In genomic region chr6:136822379-136823127, GRCh38 we compare ENCODE assay signal across 8 cellular contexts. TPM values are rescaled to one million over a fixed set of nuclear protein-coding genes. Genes with fewer than 3 reads are reported as not detected.
A peak's percentile ranks its signal among the peaks of the same experiment; 100 is the strongest.
DNase-seq lines count a peak whose midpoint lies in the region; ATAC-seq and TF ChIP-seq lines count a peak whose summit lies in the region.

A gene with protein sequence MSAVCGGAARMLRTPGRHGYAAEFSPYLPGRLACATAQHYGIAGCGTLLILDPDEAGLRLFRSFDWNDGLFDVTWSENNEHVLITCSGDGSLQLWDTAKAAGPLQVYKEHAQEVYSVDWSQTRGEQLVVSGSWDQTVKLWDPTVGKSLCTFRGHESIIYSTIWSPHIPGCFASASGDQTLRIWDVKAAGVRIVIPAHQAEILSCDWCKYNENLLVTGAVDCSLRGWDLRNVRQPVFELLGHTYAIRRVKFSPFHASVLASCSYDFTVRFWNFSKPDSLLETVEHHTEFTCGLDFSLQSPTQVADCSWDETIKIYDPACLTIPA (plus strand): TSS chr6:136822592. CDS start chr6:136822666, 74 bp downstream.

- peaks cover 24% of the 10 kb centered on the region for H3K4me1 Mint-ChIP-seq in activated CD4-positive, alpha-beta T cell treated with anti-CD3 and anti-CD28 coated beads for 36 hours

- intact Hi-C loops in activated CD4-positive, alpha-beta T cell treated with anti-CD3 and anti-CD28 coated beads for 36 hours (cut with DNase I, micrococcal nuclease), result loop anchor here (1.0 to 2.0 kb wide), 10 partner anchors 30 to 1950 kb away; partner anchors contain the start of genes MAP3K5 (in 2 of the 2), CCDC28A (in 1 of the 2), IFNGR1 (in 1 of the 2) and MTFR2 (in 1 of the 2)

- peak; percentile 77 for TF ChIP-seq CTCF in BJ (IDR thresholded peaks at IDR 0.05; ENCODE audit: insufficient read depth, low read depth, low read length)

- peak within 1 kb of the TSS; percentile 82 for H3K4me3 Mint-ChIP-seq in activated CD4-positive, alpha-beta T cell treated with anti-CD3 and anti-CD28 coated beads for 36 hours

- H3K27me3 Mint-ChIP-seq in activated CD4-positive, alpha-beta T cell treated with anti-CD3 and anti-CD28 coated beads for 36 hours, result no peaks in the 10 kb centered on the region

- H3K36me3 Mint-ChIP-seq in activated CD4-positive, alpha-beta T cell treated with anti-CD3 and anti-CD28 coated beads for 36 hours (ENCODE audit: low read depth), result peaks cover 27% of the 10 kb centered on the region

- peak; percentile 96 for ATAC-seq in HG03432 (IDR thresholded peaks at IDR 0.05; ENCODE audit: unreplicated experiment)
- ATAC-seq in activated CD4-positive, alpha-beta T cell treated with anti-CD3 and anti-CD28 coated beads for 36 hours, result peak; percentile 95

- no peaks in the 10 kb centered on the region for H3K27me3 ChIP-seq in BJ (ENCODE audit: control insufficient read depth, insufficient read depth, low read length)

- H3K27ac ChIP-seq in cingulate gyrus (ENCODE audit: low read depth, low read length), result peak within 1 kb of the TSS; percentile 66

- peak within 1 kb of the TSS; percentile 48 for H3K4me3 ChIP-seq in BJ (ENCODE audit: low read depth, low read length)

- H3K27ac Mint-ChIP-seq in activated CD4-positive, alpha-beta T cell treated with anti-CD3 and anti-CD28 coated beads for 36 hours, result peak within 1 kb of the TSS; percentile 94

- peak; percentile 84 for TF ChIP-seq POLR2A in GM19193 (IDR thresholded peaks at IDR 0.05; ENCODE audit: extremely low read depth, insufficient read depth, insufficient read length)

- CTCF ChIA-PET in BJ (lab: Yijun Ruan, JAX), result interaction anchor here (0.7 to 2.2 kb wide), 7 partner anchors 11 to 205 kb away, joined by 3 to 6 read pairs (median 3); partner anchors contain the start of gene MAP3K5
- CTCF ChIA-PET in activated CD4-positive, alpha-beta T cell treated with anti-CD3 and anti-CD28 coated beads for 36 hours (lab: Charles Lee), result interaction anchor here (1.0 to 3.0 kb wide), 8 partner anchors 15 to 229 kb away, joined by 3 to 22 read pairs (median 4); partner anchors contain the start of gene MAP3K5

- DNase-seq in BJ (ENCODE audit: low read depth) (peak; percentile 48), NCI-H446 treated with DMSO at 0.1 percent for 48 hours (lab: John Stamatoyannopoulos, UW) (peak; percentile 73), kidney glomerular epithelial cell (lab: John Stamatoyannopoulos, UW) (peak; percentile 88)
- peak; percentile 94 for DNase-seq in activated CD4-positive, alpha-beta T cell treated with anti-CD3 and anti-CD28 coated beads for 36 hours
- peak; percentile 78 to 88 for DNase-seq in stimulated activated CD4-positive, alpha-beta T cell treated with anti-CD3 and anti-CD28 coated beads, Interleukin-15, amount 100 ng/mL, for 48 hours (ENCODE audit: low read depth in 2 of 2)

- no peaks in the 10 kb centered on the region; the same call in 1 of the 2 replicates for H3K36me3 ChIP-seq in BJ (ENCODE audit: control insufficient read depth, insufficient read depth, low read length)

- H3K9me3 Mint-ChIP-seq in activated CD4-positive, alpha-beta T cell treated with anti-CD3 and anti-CD28 coated beads for 36 hours (ENCODE audit: low read depth), result no peaks in the 10 kb centered on the region

- POLR2A ChIA-PET in BJ (lab: Charles Lee), result no interaction called here
- POLR2A ChIA-PET in activated CD4-positive, alpha-beta T cell treated with anti-CD3 and anti-CD28 coated beads for 36 hours (lab: Charles Lee), result interaction anchor here (0.6 to 1.4 kb wide), 2 partner anchors 30 to 67 kb away, joined by 3 to 4 read pairs; partner anchors contain the start of gene MAP3K5

RNA-seq across cellular contexts. Expression of the gene that starts here (rescaled TPM):
- 5.6 and 8.5 TPM in 2 replicates for polyA plus RNA-seq in BJ (2011; rRNA removed)
- polyA minus RNA-seq in BJ (2011; rRNA and poly(A)+ RNA removed), result 1.2 and 2.8 TPM in 2 replicates
- total RNA-seq in activated CD4-positive, alpha-beta T cell treated with anti-CD3 and anti-CD28 coated beads for 36 hours, result 1 to 10 TPM; 3.6 to 4.9 TPM

Comparison
In these comparisons a context has a peak if more than half of its experiments do, and no peak if none do; other contexts are left out.
1. Peak in every context shown above with its lines: DNase-seq, ATAC-seq, H3K4me3 ChIP-seq and H3K27ac ChIP-seq.